In genomic region chr2:104052341-104052740, GRCh38 we compare ENCODE assay signal across 1 cellular context.
TF ChIP-seq lines count a peak whose summit lies in the region.

No MANE protein-coding gene starts in this region.

TF ChIP-seq in SK-N-SH, 30 proteins besides CTCF, POLR2A, EP300 and RAD21 (continued from another document):
- no peak for TF ChIP-seq REST (IDR thresholded peaks at IDR 0.05; ENCODE audit: low read depth, low read length)
- TF ChIP-seq POLR2AphosphoS5 (IDR thresholded peaks at IDR 0.05; ENCODE audit: low read depth, low read length), result no peak
- TF ChIP-seq ZBTB33 (IDR thresholded peaks at IDR 0.05; ENCODE audit: borderline replicate concordance, low read depth), result no peak
- TF ChIP-seq YY1 (IDR thresholded peaks at IDR 0.05; ENCODE audit: low read depth), result no peak
- TF ChIP-seq MXI1 (IDR thresholded peaks at IDR 0.05; ENCODE audit: low read depth, low read length), result no peak
- no peak for TF ChIP-seq USF1 (IDR thresholded peaks at IDR 0.05; ENCODE audit: borderline replicate concordance, low read depth)
- TF ChIP-seq GATA2 (CRISPR knock-in tag; IDR thresholded peaks at IDR 0.05), result no peak
